Comparison of ENCODE assay signal across 8 cellular contexts in genomic region chr18:48842259-48843061, GRCh38.
DNase-seq lines count a peak whose midpoint lies in the region; ATAC-seq and TF ChIP-seq lines count a peak whose summit lies in the region.

No MANE protein-coding gene starts in this region.

- no peaks in the 10 kb centered on the region for H3K9me3 ChIP-seq in BLaER1

- H3K4me2 ChIP-seq in BLaER1: peak overlapping the region; percentile 94

- TF ChIP-seq CTCF in coronary artery (IDR thresholded peaks at IDR 0.05): no peak

- H3K4me1 ChIP-seq in BLaER1: peaks cover 82% of the 10 kb centered on the region

- CTCF ChIA-PET in T-cell (lab: Charles Lee): interaction anchor here in 1 of 2 donors (0.6 kb wide), 1 partner anchor 69 kb away, joined by 3 read pairs; no protein-coding TSS in a partner anchor

- H3K4me3 ChIP-seq in BLaER1: peak overlapping the region; percentile 51
- no peak overlapping the region for H3K4me3 ChIP-seq in coronary artery

- no peaks in the 10 kb centered on the region for H4K20me1 ChIP-seq in BLaER1

- peak overlapping the region; percentile 77 for H3K9ac ChIP-seq in BLaER1

- no peaks in the 10 kb centered on the region for H3K36me3 ChIP-seq in BLaER1

- POLR2A ChIA-PET in T-cell (lab: Charles Lee): interaction anchor here (0.6 to 1.5 kb wide), 2 partner anchors 8 to 11 kb away, joined by 3 to 5 read pairs; no protein-coding TSS in a partner anchor

- peaks cover 0 to 15% (median 0%) of the 10 kb centered on the region in 3 donors for H3K9me3 Mint-ChIP-seq in T-cell
- peaks cover 15% of the 10 kb centered on the region for H3K9me3 Mint-ChIP-seq in natural killer cell treated with Interleukin-12 subunit alpha and Interleukin-12 subunit beta and Interleukin-15 and Interleukin-18, amount 100 ng/mL, for 72 hours

- H3K27ac ChIP-seq in BLaER1: peak overlapping the region; percentile 94
- peak overlapping the region; percentile 81 to 93 for H3K27ac ChIP-seq in coronary artery

- H3K27ac Mint-ChIP-seq in T-cell: peak overlapping the region; percentile 89 to 96
- H3K27ac Mint-ChIP-seq in natural killer cell treated with Interleukin-12 subunit alpha and Interleukin-12 subunit beta and Interleukin-15 and Interleukin-18, amount 100 ng/mL, for 72 hours: peak overlapping the region; percentile 99 to 100

- no peaks in the 10 kb centered on the region for H3K27me3 ChIP-seq in BLaER1

- H3K4me1 Mint-ChIP-seq in T-cell: peaks cover 75 to 84% (median 79%) of the 10 kb centered on the region in 3 donors
- H3K4me1 Mint-ChIP-seq in natural killer cell treated with Interleukin-12 subunit alpha and Interleukin-12 subunit beta and Interleukin-15 and Interleukin-18, amount 100 ng/mL, for 72 hours (ENCODE audit: low read depth in 2 of 2): peaks cover 74 to 76% of the 10 kb centered on the region in 2 donors

- peak overlapping the region; percentile 37 to 69 (median 65) for H3K4me3 Mint-ChIP-seq in T-cell
- peak overlapping the region; percentile 77 for H3K4me3 Mint-ChIP-seq in natural killer cell treated with Interleukin-12 subunit alpha and Interleukin-12 subunit beta and Interleukin-15 and Interleukin-18, amount 100 ng/mL, for 72 hours

- no peaks in the 10 kb centered on the region for H3K27me3 Mint-ChIP-seq in T-cell
- H3K27me3 Mint-ChIP-seq in natural killer cell treated with Interleukin-12 subunit alpha and Interleukin-12 subunit beta and Interleukin-15 and Interleukin-18, amount 100 ng/mL, for 72 hours: no peaks in the 10 kb centered on the region

- peak; percentile 11 to 69 (median 49) for DNase-seq in T-cell
- DNase-seq in coronary artery (ENCODE audit: low spot score): no peak
- DNase-seq in natural killer cell treated with Interleukin-12 subunit alpha and Interleukin-12 subunit beta and Interleukin-15 and Interleukin-18, amount 100 ng/mL, for 72 hours (ENCODE audit: low spot score): peak; percentile 68
- DNase-seq in NCI-H524 treated with DMSO at 0.1 percent for 48 hours (lab: John Stamatoyannopoulos, UW): no peak
- DNase-seq in COR-L47 (lab: John Stamatoyannopoulos, UW): no peak

- H3K36me3 Mint-ChIP-seq in T-cell: peaks cover 2% of the 10 kb centered on the region
- H3K36me3 Mint-ChIP-seq in natural killer cell treated with Interleukin-12 subunit alpha and Interleukin-12 subunit beta and Interleukin-15 and Interleukin-18, amount 100 ng/mL, for 72 hours: peaks cover 10% of the 10 kb centered on the region

- peak; percentile 84 to 89 (median 88) for ATAC-seq in T-cell (replicated peaks in 1 of 4)
- ATAC-seq in natural killer cell treated with Interleukin-12 subunit alpha and Interleukin-12 subunit beta and Interleukin-15 and Interleukin-18, amount 100 ng/mL, for 72 hours: peak; percentile 55 to 69
- no peak for ATAC-seq in HG03025 (IDR thresholded peaks at IDR 0.05; ENCODE audit: low FRiP score, unreplicated experiment)
- ATAC-seq in HG02642 (IDR thresholded peaks at IDR 0.05; ENCODE audit: poor library complexity, unreplicated experiment): no peak

Comparison
In these comparisons a context has a peak if more than half of its experiments do, and no peak if none do; other contexts are left out.
1. ATAC-seq: peak in T-cell (4 of 4) and natural killer cell treated with Interleukin-12 subunit alpha and Interleukin-12 subunit beta and Interleukin-15 and Interleukin-18, amount 100 ng/mL, for 72 hours (2 of 2); none in HG03025 (single experiment) and HG02642 (single experiment).
2. DNase-seq: peak in T-cell (34 of 34) and natural killer cell treated with Interleukin-12 subunit alpha and Interleukin-12 subunit beta and Interleukin-15 and Interleukin-18, amount 100 ng/mL, for 72 hours (single experiment); none in coronary artery (single experiment), NCI-H524 treated with DMSO at 0.1 percent for 48 hours (single experiment) and COR-L47 (single experiment).